Comparison of ENCODE assay signal across 8 cellular contexts in the genomic region with DNA sequence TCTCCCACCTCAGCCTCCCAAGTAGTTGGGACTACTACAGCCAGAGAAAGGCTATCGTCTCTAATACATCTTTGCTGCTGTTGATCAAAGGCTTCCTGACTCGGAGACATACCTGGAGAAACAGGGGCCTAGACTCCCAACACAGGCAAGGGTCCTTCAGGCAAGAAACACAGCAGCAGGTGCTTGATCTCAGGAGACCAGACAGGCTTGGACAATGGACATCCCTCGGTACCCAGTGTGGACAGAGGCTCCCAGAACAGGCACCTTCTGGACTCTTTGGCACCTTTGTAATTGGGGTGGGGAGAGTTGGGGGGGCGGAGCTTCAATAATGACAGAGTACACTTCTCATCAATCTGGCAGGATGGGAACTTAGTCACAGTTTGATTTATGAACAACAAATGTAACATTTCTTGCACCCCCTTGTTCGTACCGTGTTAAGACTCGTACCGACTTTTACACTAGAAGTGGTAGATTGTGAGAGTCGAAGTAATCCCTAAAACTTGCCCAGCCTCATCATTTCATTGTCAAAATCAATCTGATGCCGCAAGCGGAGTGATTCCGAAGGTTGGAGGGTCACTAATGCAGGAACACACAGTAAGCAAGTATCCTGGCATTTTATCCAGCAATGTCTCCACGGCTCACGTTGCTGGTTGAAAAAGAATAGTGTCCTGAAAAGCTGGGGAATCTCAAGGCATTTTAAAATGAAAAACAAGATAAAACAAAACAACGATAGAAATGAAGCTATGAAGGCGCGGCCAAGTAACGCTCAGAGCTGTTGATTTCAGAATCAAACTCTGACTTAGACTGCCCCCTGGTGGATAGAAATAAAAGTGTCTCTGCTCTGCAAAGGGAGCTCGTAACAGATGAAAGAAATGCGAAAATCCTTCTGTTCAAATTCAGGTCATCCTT. TPM values are rescaled to one million over a fixed set of nuclear protein-coding genes. Genes with fewer than 3 reads are reported as not detected.
DNase-seq lines count a peak whose midpoint lies in the region; ATAC-seq and TF ChIP-seq lines count a peak whose summit lies in the region.

No MANE protein-coding gene starts in this region.

- H3K36me3 ChIP-seq in ovary: no peaks in the 10 kb centered on the region

- H3K4me1 ChIP-seq in ovary (ENCODE audit: insufficient read depth): no peaks in the 10 kb centered on the region

- no peaks in the 10 kb centered on the region for H3K9me3 ChIP-seq in ovary

- no peaks in the 10 kb centered on the region for H3K36me3 Mint-ChIP-seq in activated T-helper 1 cell treated with anti-CD3 and anti-CD28 coated beads, Interleukin-12 subunit alpha, Interleukin-12 subunit beta, Interleukin-2, Interleukin-4 antibody, amounts not matched to agents 30 ng/mL and 10 ng/mL and 1 ng/mL, durations not matched to agents 14 hours and 24 hours and 36 hours (ENCODE audit: low read depth)
- no peaks in the 10 kb centered on the region for H3K36me3 Mint-ChIP-seq in activated T-helper 2 cell treated with anti-CD3 and anti-CD28 coated beads, Interferon-gamma antibody, Interleukin-2, Interleukin-4, amounts not matched to agents 10 μg/mL and 5 μg/mL and 100 μg/mL, durations not matched to agents 14 hours and 24 hours and 36 hours (ENCODE audit: low read depth)

- H3K27me3 ChIP-seq in ovary: no peaks in the 10 kb centered on the region

- no peaks in the 10 kb centered on the region for H3K9me3 Mint-ChIP-seq in activated T-helper 1 cell treated with anti-CD3 and anti-CD28 coated beads, Interleukin-12 subunit alpha, Interleukin-12 subunit beta, Interleukin-2, Interleukin-4 antibody, amounts not matched to agents 30 ng/mL and 10 ng/mL and 1 ng/mL, durations not matched to agents 14 hours and 24 hours and 36 hours
- no peaks in the 10 kb centered on the region for H3K9me3 Mint-ChIP-seq in activated T-helper 2 cell treated with anti-CD3 and anti-CD28 coated beads, Interferon-gamma antibody, Interleukin-2, Interleukin-4, amounts not matched to agents 10 μg/mL and 5 μg/mL and 100 μg/mL, durations not matched to agents 14 hours and 24 hours and 36 hours

- peak; percentile 88 for ATAC-seq in GM19455 (IDR thresholded peaks at IDR 0.05; ENCODE audit: unreplicated experiment)
- peak; percentile 75 for ATAC-seq in HG03521 (IDR thresholded peaks at IDR 0.05; ENCODE audit: unreplicated experiment)

- H3K27me3 Mint-ChIP-seq in activated T-helper 1 cell treated with anti-CD3 and anti-CD28 coated beads, Interleukin-12 subunit alpha, Interleukin-12 subunit beta, Interleukin-2, Interleukin-4 antibody, amounts not matched to agents 30 ng/mL and 10 ng/mL and 1 ng/mL, durations not matched to agents 14 hours and 24 hours and 36 hours (ENCODE audit: insufficient read depth): no peaks in the 10 kb centered on the region
- H3K27me3 Mint-ChIP-seq in activated T-helper 2 cell treated with anti-CD3 and anti-CD28 coated beads, Interferon-gamma antibody, Interleukin-2, Interleukin-4, amounts not matched to agents 10 μg/mL and 5 μg/mL and 100 μg/mL, durations not matched to agents 14 hours and 24 hours and 36 hours (ENCODE audit: low read depth): no peaks in the 10 kb centered on the region

- peak; percentile 4 for DNase-seq in DMS79 (lab: John Stamatoyannopoulos, UW)
- DNase-seq in NCI-H69 (lab: John Stamatoyannopoulos, UW): peak; percentile 84
- peak; percentile 20 for DNase-seq in activated T-helper 1 cell treated with anti-CD3 and anti-CD28 coated beads, Interleukin-12 subunit alpha, Interleukin-12 subunit beta, Interleukin-2, Interleukin-4 antibody, amounts not matched to agents 30 ng/mL and 10 ng/mL and 1 ng/mL, durations not matched to agents 14 hours and 24 hours and 36 hours (ENCODE audit: low spot score)
- peak; percentile 60 for DNase-seq in foreskin melanocyte
- DNase-seq in ovary: peak; percentile 28 to 57 (median 35)
- no peak for DNase-seq in activated T-helper 2 cell treated with anti-CD3 and anti-CD28 coated beads, Interferon-gamma antibody, Interleukin-2, Interleukin-4, amounts not matched to agents 10 μg/mL and 5 μg/mL and 100 μg/mL, durations not matched to agents 14 hours and 24 hours and 36 hours (ENCODE audit: low spot score)

- no peak overlapping the region for H3K4me3 ChIP-seq in ovary

- TF ChIP-seq CTCF in ovary (IDR thresholded peaks at IDR 0.05): peak; percentile 52 to 79 (median 69)

- H3K27ac Mint-ChIP-seq in activated T-helper 1 cell treated with anti-CD3 and anti-CD28 coated beads, Interleukin-12 subunit alpha, Interleukin-12 subunit beta, Interleukin-2, Interleukin-4 antibody, amounts not matched to agents 30 ng/mL and 10 ng/mL and 1 ng/mL, durations not matched to agents 14 hours and 24 hours and 36 hours: no peak overlapping the region
- no peak overlapping the region for H3K27ac Mint-ChIP-seq in activated T-helper 2 cell treated with anti-CD3 and anti-CD28 coated beads, Interferon-gamma antibody, Interleukin-2, Interleukin-4, amounts not matched to agents 10 μg/mL and 5 μg/mL and 100 μg/mL, durations not matched to agents 14 hours and 24 hours and 36 hours

- no peak overlapping the region for H3K4me3 Mint-ChIP-seq in activated T-helper 1 cell treated with anti-CD3 and anti-CD28 coated beads, Interleukin-12 subunit alpha, Interleukin-12 subunit beta, Interleukin-2, Interleukin-4 antibody, amounts not matched to agents 30 ng/mL and 10 ng/mL and 1 ng/mL, durations not matched to agents 14 hours and 24 hours and 36 hours
- H3K4me3 Mint-ChIP-seq in activated T-helper 2 cell treated with anti-CD3 and anti-CD28 coated beads, Interferon-gamma antibody, Interleukin-2, Interleukin-4, amounts not matched to agents 10 μg/mL and 5 μg/mL and 100 μg/mL, durations not matched to agents 14 hours and 24 hours and 36 hours (ENCODE audit: low read depth): no peak overlapping the region

- 43 to 46% (median 45%) methylated on average over 20 of the region's 20 CpGs for WGBS in ovary, 3 donors

- TF ChIP-seq POLR2A in ovary (IDR thresholded peaks at IDR 0.05): no peak

- intact Hi-C loops in activated T-helper 1 cell treated with anti-CD3 and anti-CD28 coated beads, Interleukin-12 subunit alpha, Interleukin-12 subunit beta, Interleukin-2, Interleukin-4 antibody, amounts not matched to agents 30 ng/mL and 10 ng/mL and 1 ng/mL, durations not matched to agents 14 hours and 24 hours and 36 hours (cut with micrococcal nuclease): loop anchor here (1.0 to 10.0 kb wide), 5 partner anchors 90 to 655 kb away; no protein-coding TSS in a partner anchor
- intact Hi-C loops in ovary (cut with DNase I): loop anchor here in 2 of 4 donors (5.0 to 10.0 kb wide), 2 partner anchors 654 to 656 kb away; no protein-coding TSS in a partner anchor
- intact Hi-C loops in activated T-helper 2 cell treated with anti-CD3 and anti-CD28 coated beads, Interferon-gamma antibody, Interleukin-2, Interleukin-4, amounts not matched to agents 10 μg/mL and 5 μg/mL and 100 μg/mL, durations not matched to agents 14 hours and 24 hours and 36 hours (cut with micrococcal nuclease): loop anchor here (2.0 kb wide), 1 partner anchor 656 kb away; no protein-coding TSS in a partner anchor

- peaks cover 5% of the 10 kb centered on the region for H3K4me1 Mint-ChIP-seq in activated T-helper 1 cell treated with anti-CD3 and anti-CD28 coated beads, Interleukin-12 subunit alpha, Interleukin-12 subunit beta, Interleukin-2, Interleukin-4 antibody, amounts not matched to agents 30 ng/mL and 10 ng/mL and 1 ng/mL, durations not matched to agents 14 hours and 24 hours and 36 hours (ENCODE audit: low read depth)
- peaks cover 1% of the 10 kb centered on the region for H3K4me1 Mint-ChIP-seq in activated T-helper 2 cell treated with anti-CD3 and anti-CD28 coated beads, Interferon-gamma antibody, Interleukin-2, Interleukin-4, amounts not matched to agents 10 μg/mL and 5 μg/mL and 100 μg/mL, durations not matched to agents 14 hours and 24 hours and 36 hours (ENCODE audit: low read depth)

- no peak overlapping the region for H3K27ac ChIP-seq in ovary

- TF ChIP-seq EP300 in ovary (IDR thresholded peaks at IDR 0.05): no peak

RNA-seq across cellular contexts. Expression of a gene that starts 46.4 kb away (rescaled TPM):
- total RNA-seq in activated T-helper 1 cell treated with anti-CD3 and anti-CD28 coated beads, Interleukin-12 subunit alpha, Interleukin-12 subunit beta, Interleukin-2, Interleukin-4 antibody, amounts not matched to agents 30 ng/mL and 10 ng/mL and 1 ng/mL, durations not matched to agents 14 hours and 24 hours and 36 hours: not detected in 2 replicates
- total RNA-seq in ovary: 1 to 10 TPM; 1.8 to 9.0 (median 6.4) TPM
- 1 to 10 TPM; 4.9 to 6.8 TPM for polyA plus RNA-seq in ovary
- not detected in 2 replicates for total RNA-seq in activated T-helper 2 cell treated with anti-CD3 and anti-CD28 coated beads, Interferon-gamma antibody, Interleukin-2, Interleukin-4, amounts not matched to agents 10 μg/mL and 5 μg/mL and 100 μg/mL, durations not matched to agents 14 hours and 24 hours and 36 hours
